Comparison of ENCODE assay signal across 36 cellular contexts in genomic region chr11:123694551-123694950, GRCh38. TPM values are rescaled to one million over a fixed set of nuclear protein-coding genes. Genes with fewer than 3 reads are reported as not detected.
DNase-seq lines count a peak whose midpoint lies in the region; ATAC-seq, FAIRE-seq and TF ChIP-seq lines count a peak whose summit lies in the region.
"Had no signal": no experiment of that assay in that cellular context is flagged by ENCODE, and none has a peak within 500 bp of the region (broad histone marks: within the 10 kb centered on the region; RNA-seq: fewer than 3 reads in every experiment).

No MANE protein-coding gene starts in this region.

- no peaks in the 10 kb centered on the region for H3K4me1 Mint-ChIP-seq in GM23338
- H3K4me1 Mint-ChIP-seq: activated CD8-positive, alpha-beta memory T cell treated with anti-CD3 and anti-CD28 coated beads, Interleukin-2, amount 10 ng/mL, durations not matched to agents 7 days and 5 days; immature natural killer cell; nephron had no signal

- no peaks in the 10 kb centered on the region for H3K4me1 ChIP-seq in GM23338 (ENCODE audit: insufficient read depth)
- H3K4me1 ChIP-seq: psoas muscle, sigmoid colon, transverse colon had no signal

- H3K4me3 Mint-ChIP-seq in GM23338: no peak overlapping the region
- H3K4me3 Mint-ChIP-seq: activated CD8-positive, alpha-beta memory T cell treated with anti-CD3 and anti-CD28 coated beads, Interleukin-2, amount 10 ng/mL, durations not matched to agents 7 days and 5 days; activated naive CD8-positive, alpha-beta T cell treated with anti-CD3 and anti-CD28 coated beads, Interleukin-2, amount 10 ng/mL, durations not matched to agents 7 days and 5 days; activated T-cell treated with anti-CD3 and anti-CD28 coated beads, Interleukin-2, amount 50 U/mL, for 4 hours; immature natural killer cell; nephron had no signal

- H3K36me3 ChIP-seq in GM23338 (ENCODE audit: insufficient read depth) (no peaks in the 10 kb centered on the region), bronchial epithelial cell (ENCODE audit: control insufficient read depth, insufficient read depth, low read length) (no peaks in the 10 kb centered on the region)
- H3K36me3 ChIP-seq: sigmoid colon, transverse colon had no signal

- H3K9me2 ChIP-seq in GM23338 (ENCODE audit: insufficient read depth): no peaks in the 10 kb centered on the region

- H3K36me3 Mint-ChIP-seq in GM23338 (ENCODE audit: low read depth): no peaks in the 10 kb centered on the region
- H3K36me3 Mint-ChIP-seq: activated CD8-positive, alpha-beta memory T cell treated with anti-CD3 and anti-CD28 coated beads, Interleukin-2, amount 10 ng/mL, durations not matched to agents 7 days and 5 days; activated naive CD8-positive, alpha-beta T cell treated with anti-CD3 and anti-CD28 coated beads, Interleukin-2, amount 10 ng/mL, durations not matched to agents 7 days and 5 days; immature natural killer cell had no signal

- DNase-seq in AML-193 (lab: John Stamatoyannopoulos, UW): peak; percentile 61 to 70
- DNase-seq in GM23338 (ENCODE audit: low spot score): no peak
- peak; percentile 29 for DNase-seq in NOMO-1 treated with dmso at 0.1 percent for 144 hours (lab: John Stamatoyannopoulos, UW; ENCODE audit: unreplicated experiment)
- DNase-seq in bronchial epithelial cell (ENCODE audit: low read depth): peak; percentile 67
- no peak for DNase-seq in NCI-H1694 treated with DMSO at 0.1 percent for 48 hours (lab: John Stamatoyannopoulos, UW)
- no peak for DNase-seq in globus pallidus (ENCODE audit: low spot score)
- no peak for DNase-seq in superior temporal gyrus (ENCODE audit: extremely low spot score)
- no peak for DNase-seq in amygdala (lab: John Stamatoyannopoulos, UW)
- DNase-seq: ACHN; activated CD4-positive, alpha-beta T cell treated with anti-CD3 and anti-CD28 coated beads, Interleukin-2, amount 50 U/mL, for 4 hours; activated CD8-positive, alpha-beta memory T cell treated with anti-CD3 and anti-CD28 coated beads, Interleukin-2, amount 10 ng/mL, durations not matched to agents 7 days and 5 days; activated gamma-delta T cell treated with Interleukin-2 at 50 U/mL for 16 hours; activated naive CD8-positive, alpha-beta T cell treated with anti-CD3 and anti-CD28 coated beads, Interleukin-2, amount 10 ng/mL, durations not matched to agents 7 days and 5 days; activated T-cell treated with anti-CD3 and anti-CD28 coated beads, Interleukin-2, amount 50 U/mL, for 4 hours; cerebellar nuclear complex; COR-L47; dorsolateral prefrontal cortex; GDM1; hypothalamus; immature natural killer cell; left colon; mammary epithelial cell; NCI-H2081; NCI-H345; NCI-H748 treated with DMSO at 0.1 percent for 48 hours; psoas muscle; sigmoid colon; stimulated activated CD4-positive, alpha-beta T cell treated with anti-CD3 and anti-CD28 coated beads, Interleukin-4, amount 100 ng/mL, for 24 hours; T-helper 1 cell; transverse colon had no signal

- no peak overlapping the region for H3K4me3 ChIP-seq in GM23338
- H3K4me3 ChIP-seq in bronchial epithelial cell (ENCODE audit: low read depth, low read length): no peak overlapping the region
- H3K4me3 ChIP-seq: dorsolateral prefrontal cortex, psoas muscle, sigmoid colon, transverse colon had no signal

- no peaks in the 10 kb centered on the region for H3K79me2 ChIP-seq in GM23338 (replicated peaks; ENCODE audit: insufficient read depth)

- no peak overlapping the region for H3K27ac Mint-ChIP-seq in GM23338
- H3K27ac Mint-ChIP-seq: activated CD8-positive, alpha-beta memory T cell treated with anti-CD3 and anti-CD28 coated beads, Interleukin-2, amount 10 ng/mL, durations not matched to agents 7 days and 5 days; activated naive CD8-positive, alpha-beta T cell treated with anti-CD3 and anti-CD28 coated beads, Interleukin-2, amount 10 ng/mL, durations not matched to agents 7 days and 5 days; immature natural killer cell; nephron had no signal

- TF ChIP-seq CTCF in GM23338 (conservative IDR thresholded peaks at IDR 0.05; ENCODE audit: low read depth in 2 of 2) (no peak), bronchial epithelial cell (IDR thresholded peaks at IDR 0.05; ENCODE audit: insufficient read depth, low read length, severe bottlenecking) (no peak)

- H4K20me1 ChIP-seq in GM23338 (replicated peaks; ENCODE audit: insufficient read depth): no peaks in the 10 kb centered on the region

- no peaks in the 10 kb centered on the region for H3F3A ChIP-seq in GM23338 (replicated peaks; ENCODE audit: low read depth)

- ATAC-seq in GM23338: no peak
- ATAC-seq: activated CD8-positive, alpha-beta memory T cell treated with anti-CD3 and anti-CD28 coated beads, Interleukin-2, amount 10 ng/mL, durations not matched to agents 7 days and 5 days; activated T-cell treated with anti-CD3 and anti-CD28 coated beads, Interleukin-2, amount 50 U/mL, for 4 hours; left colon; psoas muscle had no signal

- no peaks in the 10 kb centered on the region for H3K9me3 Mint-ChIP-seq in GM23338
- H3K9me3 Mint-ChIP-seq: activated naive CD8-positive, alpha-beta T cell treated with anti-CD3 and anti-CD28 coated beads, Interleukin-2, amount 10 ng/mL, durations not matched to agents 7 days and 5 days; activated T-cell treated with anti-CD3 and anti-CD28 coated beads, Interleukin-2, amount 50 U/mL, for 4 hours; nephron had no signal

- no peak overlapping the region for H3K4me2 ChIP-seq in GM23338

- H3K27me3 ChIP-seq in GM23338 (ENCODE audit: insufficient read depth) (no peaks in the 10 kb centered on the region), bronchial epithelial cell (ENCODE audit: control insufficient read depth, insufficient read depth, low read length) (peaks cover 1% of the 10 kb centered on the region)

- H2AFZ ChIP-seq in GM23338: peak overlapping the region; percentile 59; the same call in 1 of the 2 replicates

- H3K27me3 Mint-ChIP-seq in GM23338 (ENCODE audit: insufficient read depth, low read depth, poor library complexity): peaks cover 6% of the 10 kb centered on the region

- H3K27ac ChIP-seq in GM23338 (ENCODE audit: low read depth): no peak overlapping the region
- H3K27ac ChIP-seq: C4-2B, dorsolateral prefrontal cortex, psoas muscle, sigmoid colon, transverse colon had no signal

- no peak for FAIRE-seq in bronchial epithelial cell (lab: Jason Lieb, UNC)
- FAIRE-seq: endometrium, H1 had no signal

TF ChIP-seq in GM23338, 12 proteins besides CTCF, POLR2A, EP300 and RAD21 (continues in another document):
- TF ChIP-seq NANOG (IDR thresholded peaks at IDR 0.05; ENCODE audit: borderline replicate concordance): no peak
- no peak for TF ChIP-seq ZNF114 (CRISPR knock-in tag; IDR thresholded peaks at IDR 0.05)
- TF ChIP-seq ZNF331 (CRISPR knock-in tag; IDR thresholded peaks at IDR 0.05; ENCODE audit: low read depth): no peak

RNA-seq across cellular contexts. Expression of gene SCN3B, which starts 40.1 kb away (rescaled TPM):
- 1.7 and 2.2 TPM in 2 replicates for total RNA-seq in GM23338 (2014; rRNA removed; shearing (Covaris generic))
- polyA plus RNA-seq in GM23338 (2016; fragmentation: Nextera tagmentation; extraction: Ambion mirVana): 0.56 and 0.74 TPM in 2 replicates
- 0.26 and 0.64 TPM in 2 replicates for total RNA-seq in bronchial epithelial cell
- total RNA-seq: activated CD8-positive, alpha-beta memory T cell treated with anti-CD3 and anti-CD28 coated beads, Interleukin-2, amount 10 ng/mL, durations not matched to agents 7 days and 5 days; activated naive CD8-positive, alpha-beta T cell treated with anti-CD3 and anti-CD28 coated beads, Interleukin-2, amount 10 ng/mL, durations not matched to agents 7 days and 5 days; activated T-cell treated with anti-CD3 and anti-CD28 coated beads, Interleukin-2, amount 50 U/mL, for 4 hours; HT-29 had no signal
- polyA plus RNA-seq: immature natural killer cell had no signal

RNA-seq across cellular contexts. Expression of gene ZNF202, which starts 46.9 kb away (rescaled TPM):
- total RNA-seq in GM23338 (2014; rRNA removed; shearing (Covaris generic)): 33.0 and 36.7 TPM in 2 replicates
- polyA plus RNA-seq in GM23338 (2016; fragmentation: Nextera tagmentation; extraction: Ambion mirVana): 16.1 and 18.2 TPM in 2 replicates
- 8.6 and 14.5 TPM in 2 replicates for total RNA-seq in bronchial epithelial cell

RNA-seq across cellular contexts. Expression of gene OR6X1, which starts 59.8 kb away (rescaled TPM):
- not detected in 2 replicates for total RNA-seq in GM23338 (2014; rRNA removed; shearing (Covaris generic))
- not detected in 2 replicates for polyA plus RNA-seq in GM23338 (2016; fragmentation: Nextera tagmentation; extraction: Ambion mirVana)
- total RNA-seq in bronchial epithelial cell: not detected in 2 replicates
- total RNA-seq: activated CD8-positive, alpha-beta memory T cell treated with anti-CD3 and anti-CD28 coated beads, Interleukin-2, amount 10 ng/mL, durations not matched to agents 7 days and 5 days; activated naive CD8-positive, alpha-beta T cell treated with anti-CD3 and anti-CD28 coated beads, Interleukin-2, amount 10 ng/mL, durations not matched to agents 7 days and 5 days; activated T-cell treated with anti-CD3 and anti-CD28 coated beads, Interleukin-2, amount 50 U/mL, for 4 hours; dorsolateral prefrontal cortex; H1; HT-29; left colon; mammary epithelial cell; omental fat pad; psoas muscle; sigmoid colon had no signal
- polyA plus RNA-seq: H1, immature natural killer cell, mammary epithelial cell, psoas muscle, sigmoid colon had no signal

Comparison
In these comparisons a context has a peak if more than half of its experiments do, and no peak if none do; other contexts are left out.
1. DNase-seq: peak in AML-193 (2 of 2), NOMO-1 treated with dmso at 0.1 percent for 144 hours (single experiment) and bronchial epithelial cell (single experiment); none in GM23338 (single experiment), NCI-H1694 treated with DMSO at 0.1 percent for 48 hours (single experiment), globus pallidus (single experiment), superior temporal gyrus (single experiment) and amygdala (0 of 56).